9 cellular contexts compared by ENCODE assay signal in the genomic region with DNA sequence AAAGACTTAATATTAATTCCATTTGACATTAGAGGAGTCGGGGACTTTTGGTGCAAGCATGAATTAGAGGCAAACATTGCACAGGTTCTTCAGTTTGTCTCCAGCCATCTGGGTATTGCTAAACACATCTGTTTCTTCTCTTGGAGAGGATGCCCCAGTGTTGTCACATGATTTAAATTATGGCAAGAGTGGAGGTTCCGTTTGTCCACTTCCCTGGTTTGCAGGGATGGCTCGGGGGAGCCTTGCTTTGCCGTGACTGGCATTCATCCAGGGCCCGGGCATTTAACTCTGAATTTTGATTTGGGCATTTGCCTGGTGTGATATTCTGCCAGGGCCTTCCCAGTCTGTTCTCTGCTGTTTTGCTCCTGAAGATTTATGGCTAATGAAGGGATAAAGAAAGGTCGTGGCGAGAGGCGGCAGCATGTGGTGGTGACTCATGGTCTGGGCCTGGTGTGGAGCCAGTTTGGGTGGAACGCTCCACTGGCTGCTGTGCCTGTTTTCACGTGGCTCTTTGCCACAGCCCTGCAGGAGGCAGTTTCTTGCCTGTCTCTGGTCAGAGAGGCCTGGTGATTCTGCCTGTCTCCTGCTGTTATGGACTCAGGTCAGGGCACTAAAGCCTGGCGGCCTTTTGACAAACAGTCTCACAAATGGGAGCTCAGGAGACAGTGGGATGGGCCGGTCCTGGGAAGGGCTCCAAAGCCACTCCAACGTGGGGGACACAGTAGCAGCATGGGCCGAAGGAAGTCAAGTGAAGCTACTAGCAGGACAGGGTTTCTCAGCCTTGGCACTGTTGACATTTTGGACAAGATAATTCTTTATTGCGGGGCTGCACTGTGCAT.
DNase-seq lines count a peak whose midpoint lies in the region; ATAC-seq lines count a peak whose summit lies in the region.
"Had no signal": no experiment of that assay in that cellular context is flagged by ENCODE, and none has a peak within 500 bp of the region (broad histone marks: within the 10 kb centered on the region; RNA-seq: fewer than 3 reads in every experiment).

No MANE protein-coding gene starts in this region.

- no peaks in the 10 kb centered on the region for H3K27me3 ChIP-seq in SJSA1 (replicated peaks)
- H3K27me3 ChIP-seq: BLaER1 treated with 17β-estradiol and CSF1 and Interleukin-3, amounts not matched to agents 10 nM and 100 nM had no signal

- no peaks in the 10 kb centered on the region for H3K9me3 ChIP-seq in SJSA1 (replicated peaks)
- H3K9me3 ChIP-seq: BLaER1 treated with 17β-estradiol and CSF1 and Interleukin-3, amounts not matched to agents 10 nM and 100 nM had no signal

- peak overlapping the region; percentile 95 for H3K27ac ChIP-seq in SJSA1
- H3K27ac ChIP-seq: BLaER1 treated with 17β-estradiol and CSF1 and Interleukin-3, amounts not matched to agents 10 nM and 100 nM had no signal

- DNase-seq in NCI-H2171 treated with DMSO at 0.1 percent for 48 hours (lab: John Stamatoyannopoulos, UW) = peak; percentile 45
- DNase-seq in NCI-H2171 (lab: John Stamatoyannopoulos, UW) = no peak
- DNase-seq in SJSA1 (ENCODE audit: low read depth in 1 of 2, low spot score in 2 of 2) = peak; percentile 92 to 95
- DNase-seq in fibroblast of the conjunctiva (ENCODE audit: low read depth) = peak; percentile 95
- DNase-seq in occipital lobe (lab: John Stamatoyannopoulos, UW) = peak; percentile 85
- DNase-seq in RPMI8226 = no peak

- no peaks in the 10 kb centered on the region for H3K36me3 ChIP-seq in SJSA1
- H3K36me3 ChIP-seq: BLaER1 treated with 17β-estradiol and CSF1 and Interleukin-3, amounts not matched to agents 10 nM and 100 nM had no signal

- peaks cover 55% of the 10 kb centered on the region for H3K4me1 ChIP-seq in SJSA1 (replicated peaks)

- H3K4me3 ChIP-seq in SJSA1 = no peak overlapping the region
- H3K4me3 ChIP-seq: BLaER1 treated with 17β-estradiol and CSF1 and Interleukin-3, amounts not matched to agents 10 nM and 100 nM had no signal

- ATAC-seq in GM21447 (IDR thresholded peaks at IDR 0.05; ENCODE audit: unreplicated experiment) (no peak), GM18861 (IDR thresholded peaks at IDR 0.05; ENCODE audit: unreplicated experiment) (no peak)

Comparison
In these comparisons a context has a peak if more than half of its experiments do, and no peak if none do; other contexts are left out.
1. DNase-seq: peak in NCI-H2171 treated with DMSO at 0.1 percent for 48 hours (single experiment), SJSA1 (2 of 2), fibroblast of the conjunctiva (single experiment) and occipital lobe (single experiment); none in NCI-H2171 (single experiment) and RPMI8226 (single experiment).